ENCODE assay signal across 1 cellular context in the genomic region with DNA sequence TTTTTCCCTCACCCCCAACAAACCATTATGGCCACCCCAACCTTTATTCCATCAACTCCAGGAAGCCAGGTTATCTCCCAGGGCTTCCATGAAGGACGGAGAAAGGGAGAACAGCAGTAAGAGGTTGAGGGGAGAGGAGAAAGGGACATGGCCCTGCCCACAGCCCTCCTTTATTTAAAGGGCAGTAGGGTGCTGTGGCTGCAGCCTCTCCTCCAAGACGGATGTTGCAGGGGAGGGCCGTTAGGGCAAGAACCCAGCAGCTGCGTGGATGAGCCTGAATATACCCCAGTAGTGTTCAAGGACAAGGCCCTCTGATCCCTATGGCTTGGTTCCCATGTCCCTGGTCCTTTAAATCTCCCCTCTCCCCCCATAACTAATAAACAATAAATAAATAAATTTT.
A peak's percentile ranks its signal among the peaks of the same experiment; 100 is the strongest.
TF ChIP-seq lines count a peak whose summit lies in the region.

No MANE protein-coding gene starts in this region.

TF ChIP-seq in HepG2, 621 proteins besides CTCF, POLR2A, EP300 and RAD21:
- TF ChIP-seq RBM22 (optimal IDR thresholded peaks at IDR 0.05; ENCODE audit: low read length) (peak; percentile 79), POLR2G (IDR thresholded peaks at IDR 0.05; ENCODE audit: low read depth, low read length) (peak; percentile 13; the same call in 1 of the 2 replicates), PAF1 (CRISPR knock-in tag; IDR thresholded peaks at IDR 0.05) (0 out of 2 replicates have a peak, but pooled peaks have one; percentile 7), ARID2 (CRISPR knock-in tag; IDR thresholded peaks at IDR 0.05; ENCODE audit: borderline replicate concordance) (no peak)
TF ChIP-seq in HepG2: peak in this region for 3.
